ENCODE assay signal across 1 cellular context in genomic region chr1:226606311-226607267, GRCh38.
TF ChIP-seq lines count a peak whose summit lies in the region.

No MANE protein-coding gene starts in this region.

TF ChIP-seq in HEK293, 187 proteins besides CTCF, POLR2A, EP300 and RAD21 (continued from another document):
- TF ChIP-seq TCF7L2 (IDR thresholded peaks at IDR 0.05; ENCODE audit: borderline replicate concordance, low read depth, low read length), result no peak
- peak; percentile 49 for TF ChIP-seq GLIS1 (tag by site-specific recombination; IDR thresholded peaks at IDR 0.05)
- TF ChIP-seq KLF10 (tag by site-specific recombination; IDR thresholded peaks at IDR 0.05), result peak; percentile 79
- no peak for TF ChIP-seq ZNF23 (tag by site-specific recombination; IDR thresholded peaks at IDR 0.05; ENCODE audit: borderline replicate concordance)
- no peak for TF ChIP-seq ZNF843 (tag by site-specific recombination; IDR thresholded peaks at IDR 0.05)
- peak; percentile 58 for TF ChIP-seq ZIC2 (tag by site-specific recombination; IDR thresholded peaks at IDR 0.05)
- no peak for TF ChIP-seq PRDM1 (tag by site-specific recombination; IDR thresholded peaks at IDR 0.05)
- no peak for TF ChIP-seq SP3 (tag by site-specific recombination; IDR thresholded peaks at IDR 0.05)
- no peak for TF ChIP-seq ZNF830 (tag by site-specific recombination; IDR thresholded peaks at IDR 0.05; ENCODE audit: low read depth)
- TF ChIP-seq ZNF19 (tag by site-specific recombination; IDR thresholded peaks at IDR 0.05; ENCODE audit: low read depth), result no peak
- TF ChIP-seq, protein P1, sequence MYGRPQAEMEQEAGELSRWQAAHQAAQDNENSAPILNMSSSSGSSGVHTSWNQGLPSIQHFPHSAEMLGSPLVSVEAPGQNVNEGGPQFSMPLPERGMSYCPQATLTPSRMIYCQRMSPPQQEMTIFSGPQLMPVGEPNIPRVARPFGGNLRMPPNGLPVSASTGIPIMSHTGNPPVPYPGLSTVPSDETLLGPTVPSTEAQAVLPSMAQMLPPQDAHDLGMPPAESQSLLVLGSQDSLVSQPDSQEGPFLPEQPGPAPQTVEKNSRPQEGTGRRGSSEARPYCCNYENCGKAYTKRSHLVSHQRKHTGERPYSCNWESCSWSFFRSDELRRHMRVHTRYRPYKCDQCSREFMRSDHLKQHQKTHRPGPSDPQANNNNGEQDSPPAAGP (tag by site-specific recombination; IDR thresholded peaks at IDR 0.05), result no peak
- no peak for TF ChIP-seq ZEB2 (tag by site-specific recombination; IDR thresholded peaks at IDR 0.05)
- no peak for TF ChIP-seq ZNF394 (tag by site-specific recombination; IDR thresholded peaks at IDR 0.05; ENCODE audit: borderline replicate concordance)
- no peak for TF ChIP-seq ZNF549 (tag by site-specific recombination; IDR thresholded peaks at IDR 0.05)
- no peak for TF ChIP-seq ZNF133 (tag by site-specific recombination; IDR thresholded peaks at IDR 0.05)
- no peak for TF ChIP-seq ZNF654 (tag by site-specific recombination; IDR thresholded peaks at IDR 0.05; ENCODE audit: low read depth)
- TF ChIP-seq ZNF266 (tag by site-specific recombination; IDR thresholded peaks at IDR 0.05; ENCODE audit: low read depth), result no peak
- TF ChIP-seq ZNF341 (tag by site-specific recombination; IDR thresholded peaks at IDR 0.05; ENCODE audit: low read depth), result no peak
- no peak for TF ChIP-seq ZSCAN18 (tag by site-specific recombination; IDR thresholded peaks at IDR 0.05)
- TF ChIP-seq ZNF248 (tag by site-specific recombination; IDR thresholded peaks at IDR 0.05), result no peak
